ENCODE assay signal across 8 cellular contexts in the genomic region with DNA sequence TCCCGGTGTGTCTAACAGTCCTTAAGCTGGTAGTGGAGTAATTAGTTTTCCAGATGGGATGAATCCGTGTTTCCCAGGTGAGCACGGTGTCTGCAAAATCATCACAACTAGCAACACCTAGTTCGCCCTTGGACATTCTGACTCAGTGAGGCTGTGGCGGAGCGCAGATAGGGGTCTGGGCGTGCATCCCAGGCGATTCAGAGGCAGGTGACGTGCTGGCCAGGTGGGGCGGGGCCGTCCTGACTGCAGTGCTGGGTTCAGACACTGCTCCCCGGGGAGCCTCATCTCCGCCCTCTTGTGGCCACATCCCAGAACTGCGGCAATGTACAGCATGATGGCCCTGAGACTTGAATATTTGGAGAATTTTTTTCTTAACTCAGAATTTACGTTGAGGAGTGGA.
DNase-seq lines count a peak whose midpoint lies in the region; ATAC-seq, FAIRE-seq and TF ChIP-seq lines count a peak whose summit lies in the region.

No MANE protein-coding gene starts in this region.

- peak; percentile 63 for TF ChIP-seq RAD21 in HepG2 (CRISPR knock-in tag; IDR thresholded peaks at IDR 0.05)

- H3K36me3 ChIP-seq in colonic mucosa (no peaks in the 10 kb centered on the region), HepG2 (replicated peaks in 1 of 2; ENCODE audit: control insufficient read depth in 1 of 2, insufficient read depth in 2 of 2, low read length in 2 of 2) (no peaks in the 10 kb centered on the region)

- H3K4me3 ChIP-seq in colonic mucosa (no peak overlapping the region), HepG2 (replicated peaks in 1 of 3; ENCODE audit: insufficient read depth in 1 of 3, low read depth in 2 of 3, low read length in 3 of 3) (peak overlapping the region in 1 of 3 experiments; percentile 40; a peak in 1 of 6 replicates)

- H4K20me1 ChIP-seq in HepG2 (ENCODE audit: insufficient read depth, low read length): no peaks in the 10 kb centered on the region

- in situ Hi-C loops in HepG2 (cut with HindIII; ENCODE audit: extremely low pct_ligation_motif_present, low pct_unique_long_range_greater_than_20kb): loop anchor here (10.0 kb wide), 1 partner anchor 178 kb away; no protein-coding TSS in a partner anchor

- H2AFZ ChIP-seq in HepG2 (ENCODE audit: low read length): no peak overlapping the region

- H3K4me2 ChIP-seq in HepG2 (ENCODE audit: low read depth, low read length): peak overlapping the region; percentile 61

- peaks cover 3% of the 10 kb centered on the region for H3K4me1 ChIP-seq in colonic mucosa
- H3K4me1 ChIP-seq in HepG2 (ENCODE audit: insufficient read depth, low read length): peaks cover 30% of the 10 kb centered on the region

- H3K9ac ChIP-seq in colonic mucosa (ENCODE audit: low read depth in 2 of 2, low read length in 2 of 2) (no peak overlapping the region), HepG2 (ENCODE audit: insufficient read depth, low read depth, low read length) (no peak overlapping the region)

- H3K27ac ChIP-seq in colonic mucosa (no peak overlapping the region), HepG2 (ENCODE audit: extremely low read length, insufficient read depth, low read length) (no peak overlapping the region)

- POLR2A ChIA-PET in HepG2 (lab: Yijun Ruan, JAX): no interaction called here

- no peaks in the 10 kb centered on the region for H3K27me3 ChIP-seq in colonic mucosa
- H3K27me3 ChIP-seq in HepG2 (ENCODE audit: control insufficient read depth in 1 of 2, insufficient read depth in 2 of 2, low read length in 2 of 2): no peaks in the 10 kb centered on the region; a peak in 1 of 5 replicates

- no peaks in the 10 kb centered on the region for H3K79me2 ChIP-seq in HepG2 (ENCODE audit: insufficient read depth, low read length)

- intact Hi-C loops in colonic mucosa (cut with DNase I) (loop anchor here (2.0 to 5.0 kb wide), 2 partner anchors 62 to 181 kb away; no protein-coding TSS in a partner anchor), HepG2 (cut with micrococcal nuclease; ENCODE audit: unreplicated experiment) (loop anchor here (1.0 kb wide), 3 partner anchors 60 to 181 kb away; no protein-coding TSS in a partner anchor)

- ATAC-seq in GM19324 (IDR thresholded peaks at IDR 0.05; ENCODE audit: low FRiP score, unreplicated experiment) (peak; percentile 71), HG03432 (IDR thresholded peaks at IDR 0.05; ENCODE audit: unreplicated experiment) (peak; percentile 73), HepG2 (peak; percentile 92)

- no TSS peak for BruUV-seq in HepG2 (replicated peaks; lab: Mats Ljungman, UMichigan)

- DNase-seq in C1 segment of cervical spinal cord (lab: John Stamatoyannopoulos, UW): peak in 11 of 14 donors; percentile 19 to 67 (median 53)
- DNase-seq in NCI-H510A treated with DMSO at 0.1 percent for 48 hours (lab: John Stamatoyannopoulos, UW): peak; percentile 97
- DNase-seq in activated CD4-positive, alpha-beta T cell treated with anti-CD3 and anti-CD28 coated beads for 4 hours: peak; percentile 74 to 87
- peak; percentile 96 for DNase-seq in colonic mucosa
- peak; percentile 74 for DNase-seq in HepG2 (ENCODE audit: low spot score)
- peak; percentile 67 to 73 (median 72) for DNase-seq in stimulated activated CD4-positive, alpha-beta T cell treated with anti-CD3 and anti-CD28 coated beads, TNF-alpha, amount 100 ng/mL, for 4 hours (ENCODE audit: low read depth in 3 of 3)

- no peak for TF ChIP-seq POLR2A in HepG2 (IDR thresholded peaks at IDR 0.05; ENCODE audit: insufficient read depth in 1 of 2, low read depth in 2 of 2, low read length in 2 of 2)

- TF ChIP-seq CTCF in colonic mucosa (IDR thresholded peaks at IDR 0.05): peak; percentile 91
- TF ChIP-seq CTCF in HepG2 (CRISPR knock-in tag; IDR thresholded peaks at IDR 0.05): peak; percentile 89

- H3K9me3 ChIP-seq in colonic mucosa: no peaks in the 10 kb centered on the region
- H3K9me3 ChIP-seq in HepG2 (ENCODE audit: low read length): no peaks in the 10 kb centered on the region

- 15% methylated on average over 12 of the region's 15 CpGs for WGBS in HepG2 (ENCODE audit: low lambda C conversion rate)

- peak; percentile 76 for FAIRE-seq in HepG2 (lab: Jason Lieb, UNC)

- TF ChIP-seq EP300 in HepG2 (IDR thresholded peaks at IDR 0.05; ENCODE audit: low read depth in 2 of 2, low read length in 2 of 2) (no peak), HepG2 (CRISPR knock-in tag; IDR thresholded peaks at IDR 0.05; ENCODE audit: borderline replicate concordance) (no peak)

- CTCF ChIA-PET in HepG2 (lab: Yijun Ruan, JAX; ENCODE audit: low intra/inter-chr PET ratio, low total read pairs): interaction anchor here (0.7 to 1.9 kb wide), 3 partner anchors 61 to 181 kb away, joined by 3 to 7 read pairs (median 4); no protein-coding TSS in a partner anchor

TF ChIP-seq in HepG2, 621 proteins besides CTCF, POLR2A, EP300 and RAD21 (continues in another document):
- TF ChIP-seq SOX6 (IDR thresholded peaks at IDR 0.05): no peak
- TF ChIP-seq SOX6 (CRISPR knock-in tag; IDR thresholded peaks at IDR 0.05): peak; percentile 34; the same call in 1 of the 2 replicates
- TF ChIP-seq STAG1 (CRISPR knock-in tag; IDR thresholded peaks at IDR 0.05): peak; percentile 69
- TF ChIP-seq ZSCAN21 (CRISPR knock-in tag; IDR thresholded peaks at IDR 0.05; ENCODE audit: borderline replicate concordance): no peak
- TF ChIP-seq ZNF333 (CRISPR knock-in tag; IDR thresholded peaks at IDR 0.05; ENCODE audit: borderline replicate concordance): no peak
- no peak for TF ChIP-seq ZNF235 (CRISPR knock-in tag; IDR thresholded peaks at IDR 0.05; ENCODE audit: borderline replicate concordance)
- 0 out of 2 replicates have a peak, but pooled peaks have one; percentile 25 for TF ChIP-seq ZNF317 (CRISPR knock-in tag; IDR thresholded peaks at IDR 0.05)
- peak; percentile 44; the same call in 1 of the 2 replicates for TF ChIP-seq SALL1 (CRISPR knock-in tag; IDR thresholded peaks at IDR 0.05)
- TF ChIP-seq XRCC5 (optimal IDR thresholded peaks at IDR 0.05; ENCODE audit: low read length): peak; percentile 84
- TF ChIP-seq, protein P1, sequence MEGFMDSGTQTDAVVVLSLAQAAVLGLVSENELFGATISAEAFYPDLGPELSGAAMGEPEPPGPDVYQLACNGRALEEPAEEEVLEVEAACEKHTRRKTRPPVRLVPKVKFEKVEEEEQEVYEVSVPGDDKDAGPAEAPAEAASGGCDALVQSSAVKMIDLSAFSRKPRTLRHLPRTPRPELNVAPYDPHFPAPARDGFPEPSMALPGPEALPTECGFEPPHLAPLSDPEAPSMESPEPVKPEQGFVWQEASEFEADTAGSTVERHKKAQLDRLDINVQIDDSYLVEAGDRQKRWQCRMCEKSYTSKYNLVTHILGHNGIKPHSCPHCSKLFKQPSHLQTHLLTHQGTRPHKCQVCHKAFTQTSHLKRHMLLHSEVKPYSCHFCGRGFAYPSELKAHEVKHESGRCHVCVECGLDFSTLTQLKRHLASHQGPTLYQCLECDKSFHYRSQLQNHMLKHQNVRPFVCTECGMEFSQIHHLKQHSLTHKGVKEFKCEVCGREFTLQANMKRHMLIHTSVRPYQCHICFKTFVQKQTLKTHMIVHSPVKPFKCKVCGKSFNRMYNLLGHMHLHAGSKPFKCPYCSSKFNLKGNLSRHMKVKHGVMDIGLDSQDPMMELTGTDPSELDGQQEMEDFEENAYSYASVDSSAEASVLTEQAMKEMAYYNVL (CRISPR knock-in tag; IDR thresholded peaks at IDR 0.05; ENCODE audit: borderline replicate concordance): no peak
- TF ChIP-seq, protein P2, sequence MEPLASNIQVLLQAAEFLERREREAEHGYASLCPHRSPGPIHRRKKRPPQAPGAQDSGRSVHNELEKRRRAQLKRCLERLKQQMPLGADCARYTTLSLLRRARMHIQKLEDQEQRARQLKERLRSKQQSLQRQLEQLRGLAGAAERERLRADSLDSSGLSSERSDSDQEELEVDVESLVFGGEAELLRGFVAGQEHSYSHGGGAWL (CRISPR knock-in tag; IDR thresholded peaks at IDR 0.05): no peak
- TF ChIP-seq GPN1 (CRISPR knock-in tag; IDR thresholded peaks at IDR 0.05; ENCODE audit: borderline replicate concordance): no peak
- no peak for TF ChIP-seq POGZ (CRISPR knock-in tag; IDR thresholded peaks at IDR 0.05)
- TF ChIP-seq, protein P3, sequence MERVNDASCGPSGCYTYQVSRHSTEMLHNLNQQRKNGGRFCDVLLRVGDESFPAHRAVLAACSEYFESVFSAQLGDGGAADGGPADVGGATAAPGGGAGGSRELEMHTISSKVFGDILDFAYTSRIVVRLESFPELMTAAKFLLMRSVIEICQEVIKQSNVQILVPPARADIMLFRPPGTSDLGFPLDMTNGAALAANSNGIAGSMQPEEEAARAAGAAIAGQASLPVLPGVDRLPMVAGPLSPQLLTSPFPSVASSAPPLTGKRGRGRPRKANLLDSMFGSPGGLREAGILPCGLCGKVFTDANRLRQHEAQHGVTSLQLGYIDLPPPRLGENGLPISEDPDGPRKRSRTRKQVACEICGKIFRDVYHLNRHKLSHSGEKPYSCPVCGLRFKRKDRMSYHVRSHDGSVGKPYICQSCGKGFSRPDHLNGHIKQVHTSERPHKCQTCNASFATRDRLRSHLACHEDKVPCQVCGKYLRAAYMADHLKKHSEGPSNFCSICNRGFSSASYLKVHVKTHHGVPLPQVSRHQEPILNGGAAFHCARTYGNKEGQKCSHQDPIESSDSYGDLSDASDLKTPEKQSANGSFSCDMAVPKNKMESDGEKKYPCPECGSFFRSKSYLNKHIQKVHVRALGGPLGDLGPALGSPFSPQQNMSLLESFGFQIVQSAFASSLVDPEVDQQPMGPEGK (CRISPR knock-in tag; IDR thresholded peaks at IDR 0.05): 0 out of 2 replicates have a peak, but pooled peaks have one; percentile 23
- 0 out of 2 replicates have a peak, but pooled peaks have one; percentile 14 for TF ChIP-seq HOXA3 (CRISPR knock-in tag; IDR thresholded peaks at IDR 0.05)
- 0 out of 2 replicates have a peak, but pooled peaks have one; percentile 24 for TF ChIP-seq SAP130 (CRISPR knock-in tag; IDR thresholded peaks at IDR 0.05; ENCODE audit: low read depth)
- peak; percentile 43 for TF ChIP-seq TEAD3 (CRISPR knock-in tag; optimal IDR thresholded peaks at IDR 0.05; ENCODE audit: borderline replicate concordance)
- peak; percentile 49; the same call in 1 of the 2 replicates for TF ChIP-seq KDM2A (CRISPR knock-in tag; IDR thresholded peaks at IDR 0.05; ENCODE audit: borderline replicate concordance, low read depth)
- TF ChIP-seq SIX1 (CRISPR knock-in tag; IDR thresholded peaks at IDR 0.05; ENCODE audit: borderline replicate concordance): no peak
- TF ChIP-seq KMT2B (CRISPR knock-in tag; IDR thresholded peaks at IDR 0.05): no peak
